ENCODE assay signal across 1 cellular context in genomic region chr7:134780166-134780853, GRCh38.
TF ChIP-seq lines count a peak whose summit lies in the region.

No MANE protein-coding gene starts in this region.

TF ChIP-seq in GM23338, 12 proteins besides CTCF, POLR2A, EP300 and RAD21 (continued from another document):
- TF ChIP-seq EZH2 (IDR thresholded peaks at IDR 0.05; ENCODE audit: low read depth, unreplicated experiment) (no peak), EZH2phosphoT487 (IDR thresholded peaks at IDR 0.05; ENCODE audit: unreplicated experiment) (no peak), JUNB (IDR thresholded peaks at IDR 0.05; ENCODE audit: unreplicated experiment) (no peak), ZNF114 (CRISPR knock-in tag; IDR thresholded peaks at IDR 0.05) (no peak), NANOG (IDR thresholded peaks at IDR 0.05; ENCODE audit: borderline replicate concordance) (no peak), ZNF331 (CRISPR knock-in tag; IDR thresholded peaks at IDR 0.05; ENCODE audit: low read depth) (no peak), POLR2AphosphoS5 (IDR thresholded peaks at IDR 0.05; ENCODE audit: low read depth) (no peak)
- TF ChIP-seq, protein P1, sequence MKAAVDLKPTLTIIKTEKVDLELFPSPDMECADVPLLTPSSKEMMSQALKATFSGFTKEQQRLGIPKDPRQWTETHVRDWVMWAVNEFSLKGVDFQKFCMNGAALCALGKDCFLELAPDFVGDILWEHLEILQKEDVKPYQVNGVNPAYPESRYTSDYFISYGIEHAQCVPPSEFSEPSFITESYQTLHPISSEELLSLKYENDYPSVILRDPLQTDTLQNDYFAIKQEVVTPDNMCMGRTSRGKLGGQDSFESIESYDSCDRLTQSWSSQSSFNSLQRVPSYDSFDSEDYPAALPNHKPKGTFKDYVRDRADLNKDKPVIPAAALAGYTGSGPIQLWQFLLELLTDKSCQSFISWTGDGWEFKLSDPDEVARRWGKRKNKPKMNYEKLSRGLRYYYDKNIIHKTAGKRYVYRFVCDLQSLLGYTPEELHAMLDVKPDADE (IDR thresholded peaks at IDR 0.05): no peak
- TF ChIP-seq, protein P2, sequence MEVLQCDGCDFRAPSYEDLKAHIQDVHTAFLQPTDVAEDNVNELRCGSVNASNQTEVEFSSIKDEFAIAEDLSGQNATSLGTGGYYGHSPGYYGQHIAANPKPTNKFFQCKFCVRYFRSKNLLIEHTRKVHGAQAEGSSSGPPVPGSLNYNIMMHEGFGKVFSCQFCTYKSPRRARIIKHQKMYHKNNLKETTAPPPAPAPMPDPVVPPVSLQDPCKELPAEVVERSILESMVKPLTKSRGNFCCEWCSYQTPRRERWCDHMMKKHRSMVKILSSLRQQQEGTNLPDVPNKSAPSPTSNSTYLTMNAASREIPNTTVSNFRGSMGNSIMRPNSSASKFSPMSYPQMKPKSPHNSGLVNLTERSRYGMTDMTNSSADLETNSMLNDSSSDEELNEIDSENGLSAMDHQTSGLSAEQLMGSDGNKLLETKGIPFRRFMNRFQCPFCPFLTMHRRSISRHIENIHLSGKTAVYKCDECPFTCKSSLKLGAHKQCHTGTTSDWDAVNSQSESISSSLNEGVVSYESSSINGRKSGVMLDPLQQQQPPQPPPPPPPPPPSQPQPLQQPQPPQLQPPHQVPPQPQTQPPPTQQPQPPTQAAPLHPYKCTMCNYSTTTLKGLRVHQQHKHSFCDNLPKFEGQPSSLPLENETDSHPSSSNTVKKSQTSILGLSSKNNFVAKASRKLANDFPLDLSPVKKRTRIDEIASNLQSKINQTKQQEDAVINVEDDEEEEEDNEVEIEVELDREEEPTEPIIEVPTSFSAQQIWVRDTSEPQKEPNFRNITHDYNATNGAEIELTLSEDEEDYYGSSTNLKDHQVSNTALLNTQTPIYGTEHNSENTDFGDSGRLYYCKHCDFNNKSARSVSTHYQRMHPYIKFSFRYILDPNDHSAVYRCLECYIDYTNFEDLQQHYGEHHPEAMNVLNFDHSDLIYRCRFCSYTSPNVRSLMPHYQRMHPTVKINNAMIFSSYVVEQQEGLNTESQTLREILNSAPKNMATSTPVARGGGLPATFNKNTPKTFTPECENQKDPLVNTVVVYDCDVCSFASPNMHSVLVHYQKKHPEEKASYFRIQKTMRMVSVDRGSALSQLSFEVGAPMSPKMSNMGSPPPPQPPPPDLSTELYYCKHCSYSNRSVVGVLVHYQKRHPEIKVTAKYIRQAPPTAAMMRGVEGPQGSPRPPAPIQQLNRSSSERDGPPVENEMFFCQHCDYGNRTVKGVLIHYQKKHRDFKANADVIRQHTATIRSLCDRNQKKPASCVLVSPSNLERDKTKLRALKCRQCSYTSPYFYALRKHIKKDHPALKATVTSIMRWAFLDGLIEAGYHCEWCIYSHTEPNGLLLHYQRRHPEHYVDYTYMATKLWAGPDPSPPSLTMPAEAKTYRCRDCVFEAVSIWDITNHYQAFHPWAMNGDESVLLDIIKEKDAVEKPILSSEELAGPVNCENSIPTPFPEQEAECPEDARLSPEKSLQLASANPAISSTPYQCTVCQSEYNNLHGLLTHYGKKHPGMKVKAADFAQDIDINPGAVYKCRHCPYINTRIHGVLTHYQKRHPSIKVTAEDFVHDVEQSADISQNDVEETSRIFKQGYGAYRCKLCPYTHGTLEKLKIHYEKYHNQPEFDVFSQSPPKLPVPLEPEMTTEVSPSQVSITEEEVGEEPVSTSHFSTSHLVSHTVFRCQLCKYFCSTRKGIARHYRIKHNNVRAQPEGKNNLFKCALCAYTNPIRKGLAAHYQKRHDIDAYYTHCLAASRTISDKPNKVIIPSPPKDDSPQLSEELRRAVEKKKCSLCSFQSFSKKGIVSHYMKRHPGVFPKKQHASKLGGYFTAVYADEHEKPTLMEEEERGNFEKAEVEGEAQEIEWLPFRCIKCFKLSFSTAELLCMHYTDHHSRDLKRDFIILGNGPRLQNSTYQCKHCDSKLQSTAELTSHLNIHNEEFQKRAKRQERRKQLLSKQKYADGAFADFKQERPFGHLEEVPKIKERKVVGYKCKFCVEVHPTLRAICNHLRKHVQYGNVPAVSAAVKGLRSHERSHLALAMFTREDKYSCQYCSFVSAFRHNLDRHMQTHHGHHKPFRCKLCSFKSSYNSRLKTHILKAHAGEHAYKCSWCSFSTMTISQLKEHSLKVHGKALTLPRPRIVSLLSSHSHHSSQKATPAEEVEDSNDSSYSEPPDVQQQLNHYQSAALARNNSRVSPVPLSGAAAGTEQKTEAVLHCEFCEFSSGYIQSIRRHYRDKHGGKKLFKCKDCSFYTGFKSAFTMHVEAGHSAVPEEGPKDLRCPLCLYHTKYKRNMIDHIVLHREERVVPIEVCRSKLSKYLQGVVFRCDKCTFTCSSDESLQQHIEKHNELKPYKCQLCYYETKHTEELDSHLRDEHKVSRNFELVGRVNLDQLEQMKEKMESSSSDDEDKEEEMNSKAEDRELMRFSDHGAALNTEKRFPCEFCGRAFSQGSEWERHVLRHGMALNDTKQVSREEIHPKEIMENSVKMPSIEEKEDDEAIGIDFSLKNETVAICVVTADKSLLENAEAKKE (CRISPR knock-in tag; IDR thresholded peaks at IDR 0.05): no peak
TF ChIP-seq in GM23338: peak in this region for 0.
